ENCODE assay signal across 23 cellular contexts in the genomic region with DNA sequence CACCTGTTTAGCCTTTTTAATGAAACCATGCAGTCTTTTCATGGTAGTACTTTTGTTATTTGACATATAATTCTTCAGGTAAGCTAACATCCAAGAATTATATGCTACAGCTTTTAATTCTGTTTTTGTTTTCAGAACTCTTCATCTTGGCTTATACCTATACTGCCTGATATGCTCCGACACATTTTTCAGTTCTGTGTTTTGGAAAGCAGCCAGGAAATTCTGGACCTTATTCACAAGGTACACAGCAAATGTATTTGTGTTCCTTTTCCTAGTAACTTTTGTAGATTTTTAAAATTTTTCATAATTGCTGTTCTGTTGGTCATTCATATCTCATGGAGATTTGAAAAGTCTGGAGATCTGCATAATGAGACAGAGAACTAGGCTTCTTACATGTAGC.
"Had no signal": no experiment of that assay in that cellular context is flagged by ENCODE, and none has a peak within 500 bp of the region (broad histone marks: within the 10 kb centered on the region; RNA-seq: fewer than 3 reads in every experiment).

No MANE protein-coding gene starts in this region.

- H3K27ac ChIP-seq: parathyroid adenoma, spleen, stomach, thoracic aorta, transverse colon had no signal

- H3K27me3 ChIP-seq: spleen, stomach, transverse colon had no signal

- H3K4me1 Mint-ChIP-seq: nephron had no signal

- FAIRE-seq: colon had no signal

- H2AFZ ChIP-seq: parathyroid adenoma had no signal

- DNase-seq: effector CD4-positive, alpha-beta T cell; foreskin melanocyte; head of caudate nucleus; hippocampal formation; left colon; left ventricle myocardium superior; mesendoderm; naive B cell; occipital lobe; spleen; stimulated activated CD4-positive, alpha-beta T cell treated with anti-CD3 and anti-CD28 coated beads, Interleukin-15, amount 100 ng/mL, for 24 hours; stimulated activated CD4-positive, alpha-beta T cell treated with anti-CD3 and anti-CD28 coated beads, Interleukin-1b, Interleukin-23, amount 100 ng/mL, for 48 hours; stimulated activated CD4-positive, alpha-beta T cell treated with anti-CD3 and anti-CD28 coated beads, Interleukin-4, amount 100 ng/mL, for 4 hours; stimulated activated naive CD4-positive, alpha-beta T cell; stomach; transverse colon had no signal

- H3K9me3 ChIP-seq: spleen, stomach, thoracic aorta, transverse colon had no signal

- H3K27me3 Mint-ChIP-seq: dendritic cell treated with granulocyte-macrophage colony-stimulating factor and Interleukin-4, amounts not matched to agents 40 ng/mL and 50 ng/mL, for 4 days; naive B cell had no signal

- ATAC-seq: left colon, left ventricle myocardium superior, sciatic nerve had no signal

- H3K4me1 ChIP-seq: parathyroid adenoma, spleen, stomach, transverse colon had no signal

- H3K27ac Mint-ChIP-seq: dendritic cell treated with granulocyte-macrophage colony-stimulating factor and Interleukin-4, amounts not matched to agents 40 ng/mL and 50 ng/mL, for 4 days; nephron had no signal

- H3K4me3 Mint-ChIP-seq: dendritic cell treated with granulocyte-macrophage colony-stimulating factor and Interleukin-4, amounts not matched to agents 40 ng/mL and 50 ng/mL, for 4 days; naive B cell; nephron had no signal

- H3K4me3 ChIP-seq: lung, spleen, stomach, thoracic aorta, transverse colon had no signal

- H3K9ac ChIP-seq: parathyroid adenoma had no signal

- H3K9me3 Mint-ChIP-seq: dendritic cell treated with granulocyte-macrophage colony-stimulating factor and Interleukin-4, amounts not matched to agents 40 ng/mL and 50 ng/mL, for 4 days; nephron had no signal

- H3K79me2 ChIP-seq: parathyroid adenoma had no signal
